Comparison of ENCODE assay signal across 1 cellular context in genomic region chr6:32037598-32038524, GRCh38.
TF ChIP-seq lines count a peak whose summit lies in the region.

CYP21A2 (plus strand) TSS chr6:32038415; CDS start chr6:32038423, 8 bp downstream.

TF ChIP-seq in HepG2, 621 proteins besides CTCF, POLR2A, EP300 and RAD21:
- TF ChIP-seq AGO2 (optimal IDR thresholded peaks at IDR 0.05; ENCODE audit: low read depth, low read length), result peak; percentile 25
- TF ChIP-seq AGO1 (IDR thresholded peaks at IDR 0.05; ENCODE audit: low read depth, low read length, poor library complexity, severe bottlenecking), result peak; percentile 60
